1 cellular context compared by ENCODE assay signal in genomic region chr6:62367601-62368000, GRCh38.
A peak's percentile ranks its signal among the peaks of the same experiment; 100 is the strongest.
TF ChIP-seq lines count a peak whose summit lies in the region.

No MANE protein-coding gene starts in this region.

TF ChIP-seq in GM12878, 131 proteins besides CTCF, POLR2A, EP300 and RAD21 (continued from another document):
- TF ChIP-seq ATF2 (IDR thresholded peaks at IDR 0.05; ENCODE audit: low read length) = peak; percentile 38; the same call in 1 of the 2 replicates
- peak; percentile 42 for TF ChIP-seq MEF2B (IDR thresholded peaks at IDR 0.05; ENCODE audit: partially characterized antibody, poor library complexity, severe bottlenecking)
- no peak for TF ChIP-seq TBL1XR1 (IDR thresholded peaks at IDR 0.05; ENCODE audit: low read depth, low read length)
